Comparison of ENCODE assay signal across 1 cellular context in the genomic region with DNA sequence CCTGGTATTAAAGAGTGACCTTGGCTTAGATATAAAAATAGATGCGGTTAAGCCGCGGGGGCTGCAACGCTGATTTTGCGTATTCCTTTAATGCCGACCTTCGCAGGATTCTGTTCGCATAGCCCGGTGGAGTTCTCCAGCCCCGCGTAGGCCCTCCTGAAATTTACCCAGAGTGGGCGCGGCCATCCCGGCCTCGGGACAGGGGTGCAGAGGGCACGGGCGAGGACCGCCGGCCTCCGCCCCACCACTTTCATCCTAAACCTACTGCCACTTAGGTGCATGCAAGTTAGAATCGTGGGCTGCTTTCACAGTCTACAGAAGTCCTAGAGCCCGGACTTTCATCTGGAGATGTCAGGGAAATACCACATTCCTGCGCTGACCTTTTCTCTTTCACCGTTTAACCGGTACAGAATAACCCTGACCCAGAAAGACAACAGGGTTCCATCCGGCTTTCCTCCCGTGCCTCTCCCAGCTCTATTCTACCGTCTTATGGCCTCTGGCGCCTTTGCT.
TF ChIP-seq lines count a peak whose summit lies in the region.

No MANE protein-coding gene starts in this region.

TF ChIP-seq in IMR-90, 13 proteins besides CTCF, POLR2A, EP300 and RAD21 (continued from another document):
- TF ChIP-seq, protein P1, sequence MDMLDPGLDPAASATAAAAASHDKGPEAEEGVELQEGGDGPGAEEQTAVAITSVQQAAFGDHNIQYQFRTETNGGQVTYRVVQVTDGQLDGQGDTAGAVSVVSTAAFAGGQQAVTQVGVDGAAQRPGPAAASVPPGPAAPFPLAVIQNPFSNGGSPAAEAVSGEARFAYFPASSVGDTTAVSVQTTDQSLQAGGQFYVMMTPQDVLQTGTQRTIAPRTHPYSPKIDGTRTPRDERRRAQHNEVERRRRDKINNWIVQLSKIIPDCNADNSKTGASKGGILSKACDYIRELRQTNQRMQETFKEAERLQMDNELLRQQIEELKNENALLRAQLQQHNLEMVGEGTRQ (IDR thresholded peaks at IDR 0.05; ENCODE audit: low read depth, low read length) = no peak
- TF ChIP-seq BHLHE40 (IDR thresholded peaks at IDR 0.05; ENCODE audit: low read depth, low read length) (no peak), CEBPB (IDR thresholded peaks at IDR 0.05; ENCODE audit: low read depth, low read length) (no peak), RCOR1 (IDR thresholded peaks at IDR 0.05; ENCODE audit: insufficient replicate concordance, low read length) (no peak), SMC3 (IDR thresholded peaks at IDR 0.05; ENCODE audit: low read depth, low read length) (no peak), RFX5 (IDR thresholded peaks at IDR 0.05; ENCODE audit: low read depth, low read length) (no peak), NFE2L2 (IDR thresholded peaks at IDR 0.05; ENCODE audit: low read depth, low read length) (no peak), MXI1 (IDR thresholded peaks at IDR 0.05; ENCODE audit: borderline replicate concordance, low read depth, low read length) (no peak)
